In the genomic region with DNA sequence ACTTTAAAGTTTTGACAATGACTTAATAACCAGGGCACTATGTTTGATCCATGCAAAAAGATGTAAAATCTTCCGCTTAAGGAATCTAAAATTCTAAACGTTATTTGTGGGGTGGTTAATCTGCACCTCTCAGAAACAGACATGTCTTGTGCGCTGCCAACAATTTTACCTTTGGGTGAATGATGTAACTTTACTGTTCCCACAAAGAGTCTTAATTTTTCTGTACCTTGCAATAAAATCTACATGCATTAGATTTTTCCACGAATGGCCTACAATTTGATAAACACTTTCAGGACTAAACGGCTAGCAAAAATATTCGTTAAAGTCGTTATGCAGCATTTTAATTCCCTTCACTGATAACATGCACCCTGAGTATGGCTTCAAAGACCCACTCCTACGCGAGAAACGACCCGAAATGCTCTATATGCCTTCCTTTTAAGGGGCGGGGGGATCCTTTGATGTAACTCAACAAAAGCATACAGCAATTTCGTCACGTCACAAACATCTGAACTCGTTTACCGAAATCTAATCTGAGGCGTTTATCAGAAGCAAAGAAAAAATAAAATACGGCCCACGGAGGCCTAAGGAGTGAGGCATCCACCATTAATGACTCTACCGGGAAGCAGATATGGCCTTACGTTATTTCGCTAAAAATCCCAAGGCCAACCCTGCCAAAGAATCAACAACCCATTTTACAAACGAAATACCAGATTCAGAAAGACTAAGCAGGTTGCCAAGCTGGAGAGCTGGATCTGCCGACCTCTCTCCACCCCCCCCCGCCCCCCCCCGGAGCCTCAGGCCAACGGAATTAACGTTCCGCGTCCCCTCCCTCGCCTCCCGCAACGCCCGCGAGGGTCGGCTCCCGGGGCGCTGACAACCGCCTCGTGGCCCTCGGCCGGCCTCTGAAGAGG, we compare ENCODE assay signal across 8 cellular contexts. TPM values are rescaled to one million over a fixed set of nuclear protein-coding genes. Genes with fewer than 3 reads are reported as not detected.
DNase-seq lines count a peak whose midpoint lies in the region; ATAC-seq, FAIRE-seq and TF ChIP-seq lines count a peak whose summit lies in the region.

No MANE protein-coding gene starts in this region.

- H3K4me1 Mint-ChIP-seq in T-helper 17 cell = peaks cover 20% of the 10 kb centered on the region

- peak overlapping the region; percentile 95 for H3K4me3 Mint-ChIP-seq in T-helper 17 cell

- no peaks in the 10 kb centered on the region for H3K9me3 ChIP-seq in T-helper 17 cell (ENCODE audit: control insufficient read depth, low read length, poor library complexity, severe bottlenecking)
- H3K9me3 ChIP-seq in duodenal mucosa (ENCODE audit: control insufficient read depth in 1 of 2, low read length in 2 of 2) = no peaks in the 10 kb centered on the region
- no peaks in the 10 kb centered on the region for H3K9me3 ChIP-seq in mesodermal cell (ENCODE audit: control insufficient read depth, low read length)
- H3K9me3 ChIP-seq in tibial artery = no peaks in the 10 kb centered on the region

- DNase-seq in NCI-H2081 (lab: John Stamatoyannopoulos, UW) = peak; percentile 40 to 42
- no peak for DNase-seq in NCI-H2081 treated with DMSO at 0.1 percent for 48 hours (lab: John Stamatoyannopoulos, UW)
- DNase-seq in T-helper 17 cell = no peak
- DNase-seq in tibial artery = no peak
- no peak for DNase-seq in D721Med (ENCODE audit: insufficient read length, low spot score)

- ATAC-seq in HG03135 (IDR thresholded peaks at IDR 0.05; ENCODE audit: unreplicated experiment) (peak; percentile 20), T-helper 17 cell (peak; percentile 18)

- H3K27ac ChIP-seq in duodenal mucosa (ENCODE audit: low read depth, low read length) = peak overlapping the region; percentile 96
- peak overlapping the region; percentile 100 for H3K27ac ChIP-seq in mesodermal cell (ENCODE audit: low read depth, low read length, severe bottlenecking)
- peak overlapping the region; percentile 95 to 97 for H3K27ac ChIP-seq in tibial artery

- peaks cover 5 to 24% of the 10 kb centered on the region in 2 donors for H3K36me3 ChIP-seq in duodenal mucosa (ENCODE audit: control insufficient read depth in 1 of 2, insufficient read depth in 2 of 2, low read length in 2 of 2)
- peaks cover 39% of the 10 kb centered on the region for H3K36me3 ChIP-seq in mesodermal cell (ENCODE audit: control insufficient read depth, insufficient read depth, low read length)
- H3K36me3 ChIP-seq in tibial artery = peaks cover 18 to 35% (median 20%) of the 10 kb centered on the region in 3 donors

- intact Hi-C loops in tibial artery (cut with DNase I; ENCODE audit: low total_unique reads) = loop anchor here (5.0 to 10.0 kb wide), 2 partner anchors 134 to 276 kb away; a partner anchor contains a TSS

- H3K4me3 ChIP-seq in duodenal mucosa (ENCODE audit: low read depth in 1 of 2, low read length in 2 of 2) (peak overlapping the region; percentile 98 to 99), mesodermal cell (ENCODE audit: extremely low read depth, insufficient read depth, low read length, poor library complexity, severe bottlenecking) (peak overlapping the region; percentile 79), tibial artery (peak overlapping the region; percentile 78 to 91)

- TF ChIP-seq CTCF in tibial artery (IDR thresholded peaks at IDR 0.05) (no peak), D721Med (IDR thresholded peaks at IDR 0.05; ENCODE audit: insufficient read depth, missing control alignments) (no peak)

- H3K27me3 ChIP-seq in duodenal mucosa (ENCODE audit: control insufficient read depth in 1 of 2, insufficient read depth in 2 of 2, low read length in 2 of 2) = no peaks in the 10 kb centered on the region
- no peaks in the 10 kb centered on the region for H3K27me3 ChIP-seq in tibial artery

- peak overlapping the region; percentile 71 to 91 for H3K9ac ChIP-seq in duodenal mucosa (ENCODE audit: low read depth in 1 of 2, low read length in 2 of 2)

- peak overlapping the region; percentile 95 for H3K27ac Mint-ChIP-seq in T-helper 17 cell

- H3K4me1 ChIP-seq in duodenal mucosa (ENCODE audit: control insufficient read depth in 1 of 2, insufficient read depth in 2 of 2, low read length in 2 of 2) (peaks cover 23 to 32% of the 10 kb centered on the region in 2 donors), mesodermal cell (ENCODE audit: control insufficient read depth, insufficient read depth, low read length, poor library complexity, severe bottlenecking) (peaks cover 2% of the 10 kb centered on the region), tibial artery (peaks cover 0 to 35% (median 15%) of the 10 kb centered on the region in 4 donors)

- H3K27me3 Mint-ChIP-seq in T-helper 17 cell = no peaks in the 10 kb centered on the region

- WGBS in mesodermal cell (ENCODE audit: insufficient coverage in 2 of 2), 2 experiments = 0 to 3% methylated on average over 20 to 21 of the region's 42 CpGs

- FAIRE-seq in D721Med (lab: Jason Lieb, UNC) = no peak

- peaks cover 4% of the 10 kb centered on the region for H3K36me3 Mint-ChIP-seq in T-helper 17 cell (ENCODE audit: low read depth)

RNA-seq across cellular contexts. Expression of a gene that starts 0.6 kb away (rescaled TPM):
- 10 to 100 TPM in 1 of 2 donors, 1 to 10 TPM in 1; 8.8 to 12.6 TPM for total RNA-seq in T-helper 17 cell
- polyA plus RNA-seq in mesodermal cell (2013, experiment 1 of 2) = 38.7 TPM
- polyA plus RNA-seq in mesodermal cell (2013, experiment 2 of 2) = 59.2 TPM

RNA-seq across cellular contexts. Expression of a gene that starts 0.6 kb away (rescaled TPM):
- 10 to 100 TPM; 44.3 to 45.5 TPM for total RNA-seq in T-helper 17 cell
- polyA plus RNA-seq in mesodermal cell (2013, experiment 1 of 2) = 85.9 TPM
- polyA plus RNA-seq in mesodermal cell (2013, experiment 2 of 2) = 89.8 TPM

RNA-seq across cellular contexts. Expression of a gene that starts 0.9 kb away (rescaled TPM):
- total RNA-seq in T-helper 17 cell = 10 to 100 TPM; 19.9 TPM
- polyA plus RNA-seq in mesodermal cell (2013, experiment 1 of 2) = 30.9 TPM
- 30.9 TPM for polyA plus RNA-seq in mesodermal cell (2013, experiment 2 of 2)

RNA-seq across cellular contexts. Expression of a gene that starts 36.1 kb away (rescaled TPM):
- 1 to 10 TPM; 3.4 to 5.3 TPM for total RNA-seq in T-helper 17 cell
- 1.8 TPM for polyA plus RNA-seq in mesodermal cell (2013, experiment 1 of 2)
- polyA plus RNA-seq in mesodermal cell (2013, experiment 2 of 2) = 2.4 TPM

RNA-seq across cellular contexts. Expression of a gene that starts 46.2 kb away (rescaled TPM):
- under 1 TPM; 0.12 to 0.26 TPM for total RNA-seq in T-helper 17 cell
- 1.4 TPM for polyA plus RNA-seq in mesodermal cell (2013, experiment 1 of 2)
- 1.3 TPM for polyA plus RNA-seq in mesodermal cell (2013, experiment 2 of 2)

Comparison
In these comparisons a context has a peak if more than half of its experiments do, and no peak if none do; other contexts are left out.
1. DNase-seq: peak in NCI-H2081 (2 of 2); none in NCI-H2081 treated with DMSO at 0.1 percent for 48 hours (single experiment), T-helper 17 cell (0 of 3), tibial artery (0 of 2) and D721Med (single experiment).
2. Peak in every context shown above with its lines, with median percentiles within 50 percentile points of each other: H3K27ac ChIP-seq and H3K4me3 ChIP-seq.